In the genomic region with DNA sequence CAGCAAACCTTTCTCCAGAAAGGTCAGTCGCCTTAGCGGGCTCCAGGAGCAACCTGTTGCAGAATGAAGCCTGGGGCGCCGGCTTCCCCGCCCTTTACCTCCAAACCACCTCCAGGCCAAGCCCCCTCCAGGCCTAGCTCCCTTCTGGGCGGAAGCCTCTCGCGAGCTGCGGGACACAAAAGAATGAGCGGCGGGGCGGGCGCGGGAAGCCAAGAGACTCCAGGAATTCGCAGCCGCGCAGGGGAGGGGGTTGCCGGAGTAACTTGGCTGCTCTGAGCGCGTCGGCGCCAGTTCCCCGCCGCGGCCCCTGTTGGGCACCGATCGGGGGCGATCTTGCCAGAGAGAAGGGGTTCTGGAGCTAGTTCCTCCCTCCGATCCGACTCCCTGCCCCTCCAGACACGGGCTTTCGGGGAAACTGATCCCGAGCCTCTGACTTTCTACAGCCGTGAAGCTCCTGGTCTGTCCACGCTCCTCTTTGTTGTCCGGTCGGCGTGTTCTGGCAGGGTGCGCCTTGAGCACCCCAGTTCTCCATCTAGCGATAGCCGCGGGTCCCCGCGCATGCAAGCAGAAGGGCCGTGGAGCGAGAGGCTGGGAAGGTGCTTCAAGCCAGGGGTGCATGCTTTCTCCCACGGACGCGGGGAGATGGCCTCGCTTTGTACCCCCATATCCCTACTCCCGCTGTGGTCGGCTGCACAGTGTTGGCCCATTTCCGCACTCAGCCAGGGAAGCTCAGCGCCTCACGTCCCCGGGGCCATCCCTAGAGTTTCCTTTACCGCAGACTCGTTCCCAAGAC, we compare ENCODE assay signal across 8 cellular contexts. TPM values are rescaled to one million over a fixed set of nuclear protein-coding genes. Genes with fewer than 3 reads are reported as not detected.
DNase-seq lines count a peak whose midpoint lies in the region; ATAC-seq, FAIRE-seq and TF ChIP-seq lines count a peak whose summit lies in the region.

No MANE protein-coding gene starts in this region.

- no peak for TF ChIP-seq CTCF in heart left ventricle (IDR thresholded peaks at IDR 0.05)
- no peak for TF ChIP-seq CTCF in pancreas (IDR thresholded peaks at IDR 0.05)

- WGBS in heart left ventricle, 4 donors, result 0 to 1% (median 1%) methylated on average over 29 to 58 of the region's 58 CpGs
- 1 to 2% methylated on average over 48 to 58 of the region's 58 CpGs for WGBS in pancreas, 2 donors

- H3K27me3 ChIP-seq in heart left ventricle, result peaks cover 11 to 60% (median 25%) of the 10 kb centered on the region in 9 donors
- no peaks in the 10 kb centered on the region for H3K27me3 ChIP-seq in pancreas

- H3K27me3 Mint-ChIP-seq in activated T-cell treated with anti-CD3 and anti-CD28 coated beads, Interleukin-2, amount 50 U/mL, for 72 hours (ENCODE audit: low read depth), result peaks cover 66% of the 10 kb centered on the region

- H3K4me1 ChIP-seq in heart left ventricle, result peaks cover 0 to 30% (median 19%) of the 10 kb centered on the region in 12 donors
- no peaks in the 10 kb centered on the region for H3K4me1 ChIP-seq in pancreas

- H3K27ac ChIP-seq in heart left ventricle (peak overlapping the region in 1 of 12 donors; percentile 19), pancreas (peak overlapping the region; percentile 48 to 78 (median 70))

- peak overlapping the region; percentile 81 to 88 for H3K4me3 Mint-ChIP-seq in activated T-cell treated with anti-CD3 and anti-CD28 coated beads, Interleukin-2, amount 50 U/mL, for 72 hours

- no peak for TF ChIP-seq POLR2A in heart left ventricle (IDR thresholded peaks at IDR 0.05)

- no peak overlapping the region for H3K27ac Mint-ChIP-seq in activated T-cell treated with anti-CD3 and anti-CD28 coated beads, Interleukin-2, amount 50 U/mL, for 72 hours

- intact Hi-C loops in heart left ventricle (cut with DNase I), result no loop called here
- intact Hi-C loops in pancreas (cut with DNase I), result no loop called here

- H3K36me3 ChIP-seq in heart left ventricle (no peaks in the 10 kb centered on the region), pancreas (no peaks in the 10 kb centered on the region)

- H3K9me3 ChIP-seq in heart left ventricle (peaks cover 0 to 13% (median 0%) of the 10 kb centered on the region in 12 donors), pancreas (no peaks in the 10 kb centered on the region)

- peaks cover 0 to 5% of the 10 kb centered on the region in 2 donors for H3K9me3 Mint-ChIP-seq in activated T-cell treated with anti-CD3 and anti-CD28 coated beads, Interleukin-2, amount 50 U/mL, for 72 hours

- H3K36me3 Mint-ChIP-seq in activated T-cell treated with anti-CD3 and anti-CD28 coated beads, Interleukin-2, amount 50 U/mL, for 72 hours (ENCODE audit: insufficient read depth in 2 of 2), result peaks cover 4 to 13% of the 10 kb centered on the region in 2 donors

- H3K4me1 Mint-ChIP-seq in activated T-cell treated with anti-CD3 and anti-CD28 coated beads, Interleukin-2, amount 50 U/mL, for 72 hours (ENCODE audit: low read depth), result peaks cover 27% of the 10 kb centered on the region

- DNase-seq in NCI-H2081 (lab: John Stamatoyannopoulos, UW) (peak; percentile 41 to 58), NCI-H2081 treated with DMSO at 0.1 percent for 48 hours (lab: John Stamatoyannopoulos, UW) (no peak), heart left ventricle (peak; percentile 18 to 77 (median 28)), pancreas (peak; percentile 20 to 80 (median 47)), pons (ENCODE audit: low spot score) (no peak), foreskin melanocyte (no peak)
- DNase-seq in activated T-cell treated with anti-CD3 and anti-CD28 coated beads, Interleukin-2, amount 50 U/mL, for 72 hours, result peak; percentile 21 to 30

- H3K4me3 ChIP-seq in heart left ventricle, result peak overlapping the region; percentile 27 to 64 (median 56)
- H3K4me3 ChIP-seq in pancreas, result peak overlapping the region; percentile 3 to 58 (median 34)

- ATAC-seq in activated T-cell treated with anti-CD3 and anti-CD28 coated beads, Interleukin-2, amount 50 U/mL, for 72 hours (replicated peaks in 1 of 2), result peak; percentile 25 to 39
- peak; percentile 15 to 67 (median 47) for ATAC-seq in heart left ventricle
- ATAC-seq in pancreas, result peak; percentile 52 to 64 (median 58)
- no peak for ATAC-seq in HG02623 (IDR thresholded peaks at IDR 0.05; ENCODE audit: unreplicated experiment)

- FAIRE-seq in pancreas (lab: Jason Lieb, UNC), result no peak

RNA-seq across cellular contexts. Expression of a gene that starts 1.2 kb away (rescaled TPM):
- total RNA-seq in activated T-cell treated with anti-CD3 and anti-CD28 coated beads, Interleukin-2, amount 50 U/mL, for 72 hours, result 1 to 10 TPM in 1 of 2 donors, under 1 TPM in 1; 0.22 to 1.6 TPM
- total RNA-seq in heart left ventricle, result 10 to 100 TPM in 3 of 9 donors, 1 to 10 TPM in 6; 2.7 to 30.5 (median 6.1) TPM
- 1 to 10 TPM; 1.5 to 1.9 TPM for polyA plus RNA-seq in heart left ventricle
- total RNA-seq in pancreas, result 10 to 100 TPM; 20.4 to 51.6 (median 22.2) TPM
- polyA plus RNA-seq in pancreas, result 10 to 100 TPM; 19.7 to 31.3 TPM

Comparison
In these comparisons a context has a peak if more than half of its experiments do, and no peak if none do; other contexts are left out.
1. DNase-seq: peak in NCI-H2081 (2 of 2), activated T-cell treated with anti-CD3 and anti-CD28 coated beads, Interleukin-2, amount 50 U/mL, for 72 hours (2 of 2), heart left ventricle (5 of 5) and pancreas (6 of 6); none in NCI-H2081 treated with DMSO at 0.1 percent for 48 hours (single experiment), pons (single experiment) and foreskin melanocyte (single experiment).